In the genomic region with DNA sequence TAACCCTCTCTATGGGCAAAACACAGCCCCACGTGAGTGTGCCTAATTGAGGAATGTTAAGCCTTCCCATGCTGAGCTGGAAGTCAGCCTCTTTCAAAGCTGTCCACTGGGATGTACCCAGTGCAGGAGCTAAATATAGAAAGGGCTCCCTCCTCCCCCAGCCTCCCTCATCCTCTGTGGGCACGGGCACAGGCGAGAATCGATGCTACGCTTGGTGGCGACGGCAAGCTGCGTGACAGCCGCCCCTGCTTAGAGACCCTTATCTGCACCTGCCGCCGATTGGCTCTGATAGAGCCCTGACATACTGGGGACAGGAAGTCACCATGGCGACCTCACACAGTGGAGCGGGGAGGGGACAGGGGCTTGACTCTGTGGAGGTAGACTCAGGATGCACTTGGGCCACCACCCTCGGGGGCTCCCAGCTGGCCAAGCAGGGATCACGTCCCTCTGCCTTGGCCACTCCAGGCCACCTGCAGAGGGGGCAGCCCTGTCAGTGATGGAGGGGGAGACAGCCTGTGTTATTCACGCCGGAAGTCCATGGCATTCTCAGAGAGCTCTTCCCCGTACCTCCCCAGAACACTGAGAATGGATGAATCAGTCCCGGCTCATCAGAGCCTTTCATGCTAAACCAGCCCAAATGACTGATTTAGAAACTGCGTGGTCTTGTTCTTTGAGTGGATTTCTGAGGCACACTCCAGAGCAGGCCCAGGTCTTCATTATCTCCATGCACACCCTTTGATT, we compare ENCODE assay signal across 10 cellular contexts.
A peak's percentile ranks its signal among the peaks of the same experiment; 100 is the strongest.
DNase-seq lines count a peak whose midpoint lies in the region; ATAC-seq and TF ChIP-seq lines count a peak whose summit lies in the region.
"Had no signal": no experiment of that assay in that cellular context is flagged by ENCODE, and none has a peak within 500 bp of the region (broad histone marks: within the 10 kb centered on the region; RNA-seq: fewer than 3 reads in every experiment).

No MANE protein-coding gene starts in this region.

- peaks cover 27% of the 10 kb centered on the region for H3K4me1 ChIP-seq in psoas muscle

- intact Hi-C loops in psoas muscle (cut with DNase I) = no loop called here

- TF ChIP-seq CTCF in psoas muscle (IDR thresholded peaks at IDR 0.05) = no peak

- no peaks in the 10 kb centered on the region for H3K27me3 ChIP-seq in psoas muscle (ENCODE audit: insufficient read depth in 3 of 3, low read length in 2 of 3)

- peak; percentile 86 to 95 (median 93) for ATAC-seq in psoas muscle
- ATAC-seq in GM18870 (IDR thresholded peaks at IDR 0.05; ENCODE audit: unreplicated experiment) = no peak
- no peak for ATAC-seq in GM21619 (IDR thresholded peaks at IDR 0.05; ENCODE audit: unreplicated experiment)
- ATAC-seq: naive thymus-derived CD8-positive, alpha-beta T cell had no signal

- WGBS in psoas muscle, 3 donors = 22 to 36% (median 24%) methylated on average over 20 of the region's 20 CpGs

- no peaks in the 10 kb centered on the region for H3K9me3 ChIP-seq in psoas muscle

- H3K36me3 ChIP-seq in psoas muscle (ENCODE audit: insufficient read depth in 1 of 2, low read depth in 1 of 2) = no peaks in the 10 kb centered on the region

- peak overlapping the region; percentile 3 for H3K27ac ChIP-seq in psoas muscle

- peak overlapping the region; percentile 36 for H3K4me3 ChIP-seq in psoas muscle

- DNase-seq in G401 (ENCODE audit: low spot score) = peak; percentile 66
- peak; percentile 59 for DNase-seq in NCI-H187 treated with DMSO at 0.1 percent for 48 hours (lab: John Stamatoyannopoulos, UW)
- DNase-seq in cerebellum (ENCODE audit: low spot score) = peak; percentile 67
- no peak for DNase-seq in psoas muscle
- DNase-seq in globus pallidus (ENCODE audit: low spot score) = no peak
- DNase-seq in NK-92 treated with Interleukin-12 subunit alpha and Interleukin-12 subunit beta, amount 100 ng/mL, for 24 hours (lab: John Stamatoyannopoulos, UW) = no peak
- DNase-seq: naive thymus-derived CD8-positive, alpha-beta T cell; trophoblast cell had no signal

- in situ Hi-C loops in G401 (cut with HindIII; ENCODE audit: low sequenced_read_pairs) = no loop called here

Comparison
In these comparisons a context has a peak if more than half of its experiments do, and no peak if none do; other contexts are left out.
1. DNase-seq: peak in G401 (single experiment), NCI-H187 treated with DMSO at 0.1 percent for 48 hours (single experiment) and cerebellum (single experiment); none in psoas muscle (0 of 2), globus pallidus (single experiment) and NK-92 treated with Interleukin-12 subunit alpha and Interleukin-12 subunit beta, amount 100 ng/mL, for 24 hours (single experiment).
2. ATAC-seq: peak in psoas muscle (4 of 4); none in GM18870 (single experiment) and GM21619 (single experiment).